28 cellular contexts compared by ENCODE assay signal in the genomic region with DNA sequence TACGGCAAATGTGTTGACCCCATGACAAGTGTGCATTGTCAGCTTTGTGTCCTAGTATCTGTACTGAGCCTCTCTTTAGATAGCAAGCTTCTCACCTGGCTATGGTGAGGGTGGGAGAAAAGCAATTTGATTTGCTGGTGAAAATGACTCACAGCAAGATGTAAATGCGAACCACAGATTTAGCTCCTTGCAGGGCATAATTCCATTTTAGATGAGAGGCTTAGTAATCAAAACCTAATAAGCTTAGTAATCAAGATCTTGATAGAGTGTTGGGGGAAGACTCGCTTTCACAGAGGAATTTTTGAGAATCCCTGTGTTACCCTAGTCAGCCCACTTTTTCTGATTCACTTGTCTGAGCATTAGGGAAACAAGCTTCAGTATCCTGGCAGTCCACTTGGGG.
"Had no signal": no experiment of that assay in that cellular context is flagged by ENCODE, and none has a peak within 500 bp of the region (broad histone marks: within the 10 kb centered on the region; RNA-seq: fewer than 3 reads in every experiment).

No MANE protein-coding gene starts in this region.

- H3K9me3 Mint-ChIP-seq: activated naive CD4-positive, alpha-beta T cell treated with anti-CD3 and anti-CD28 coated beads, Interleukin-2, amount 50 U/mL, for 72 hours; immature natural killer cell; natural killer cell treated with Interleukin-12 subunit alpha and Interleukin-12 subunit beta and Interleukin-15 and Interleukin-18, amount 100 ng/mL, for 72 hours; stimulated activated effector memory CD8-positive, alpha-beta T cell treated with anti-CD3 and anti-CD28 coated beads, Interleukin-12 subunit alpha, Interleukin-12 subunit beta, amount 100 ng/mL, for 72 hours; stimulated activated naive CD8-positive, alpha-beta T cell treated with anti-CD3 and anti-CD28 coated beads, Interleukin-15, amount 100 ng/mL, for 72 hours had no signal

- H3K4me3 ChIP-seq: ascending aorta, cardiac muscle cell, hepatocyte, left ventricle myocardium inferior, pancreas, right lobe of liver, skin epidermis, suprapubic skin, tibial nerve, uterus had no signal

- H3K36me3 ChIP-seq: ascending aorta, cardiac muscle cell, left ventricle myocardium inferior, pancreas, right lobe of liver, suprapubic skin, tibial nerve, uterus had no signal

- H3K27ac Mint-ChIP-seq: activated CD4-positive, alpha-beta memory T cell treated with anti-CD3 and anti-CD28 coated beads for 36 hours; activated naive CD4-positive, alpha-beta T cell treated with anti-CD3 and anti-CD28 coated beads, Interleukin-2, amount 50 U/mL, for 72 hours; immature natural killer cell; natural killer cell treated with Interleukin-12 subunit alpha and Interleukin-12 subunit beta and Interleukin-15 and Interleukin-18, amount 100 ng/mL, for 72 hours; stimulated activated effector memory CD8-positive, alpha-beta T cell treated with anti-CD3 and anti-CD28 coated beads, Interleukin-12 subunit alpha, Interleukin-12 subunit beta, amount 100 ng/mL, for 72 hours; stimulated activated naive CD8-positive, alpha-beta T cell treated with anti-CD3 and anti-CD28 coated beads, Interleukin-15, amount 100 ng/mL, for 72 hours; T-helper 17 cell had no signal

- H3K79me2 ChIP-seq: hepatocyte had no signal

- H3K4me2 ChIP-seq: hepatocyte had no signal

- ATAC-seq: activated naive CD4-positive, alpha-beta T cell treated with anti-CD3 and anti-CD28 coated beads, Interleukin-2, amount 50 U/mL, for 72 hours; natural killer cell treated with Interleukin-12 subunit alpha and Interleukin-12 subunit beta and Interleukin-15 and Interleukin-18, amount 100 ng/mL, for 72 hours; pancreas; right lobe of liver; stimulated activated effector memory CD8-positive, alpha-beta T cell treated with anti-CD3 and anti-CD28 coated beads, Interleukin-12 subunit alpha, Interleukin-12 subunit beta, amount 100 ng/mL, for 72 hours; stimulated activated naive CD8-positive, alpha-beta T cell treated with anti-CD3 and anti-CD28 coated beads, Interleukin-15, amount 100 ng/mL, for 72 hours; T-helper 17 cell had no signal

- H3K36me3 Mint-ChIP-seq: activated CD4-positive, alpha-beta memory T cell treated with anti-CD3 and anti-CD28 coated beads for 36 hours; activated naive CD4-positive, alpha-beta T cell treated with anti-CD3 and anti-CD28 coated beads, Interleukin-2, amount 50 U/mL, for 72 hours; immature natural killer cell; natural killer cell treated with Interleukin-12 subunit alpha and Interleukin-12 subunit beta and Interleukin-15 and Interleukin-18, amount 100 ng/mL, for 72 hours; stimulated activated effector memory CD8-positive, alpha-beta T cell treated with anti-CD3 and anti-CD28 coated beads, Interleukin-12 subunit alpha, Interleukin-12 subunit beta, amount 100 ng/mL, for 72 hours had no signal

- H2AFZ ChIP-seq: hepatocyte had no signal

- H3K27me3 ChIP-seq: ascending aorta, cardiac muscle cell, hepatocyte, pancreas, right lobe of liver, suprapubic skin, tibial nerve, uterus had no signal

- H3K27ac ChIP-seq: ascending aorta, cardiac muscle cell, hepatocyte, left ventricle myocardium inferior, pancreas, right lobe of liver, suprapubic skin, tibial nerve, uterus had no signal

- H3K4me1 Mint-ChIP-seq: immature natural killer cell had no signal

- H3K4me3 Mint-ChIP-seq: activated CD4-positive, alpha-beta memory T cell treated with anti-CD3 and anti-CD28 coated beads for 36 hours; immature natural killer cell; natural killer cell treated with Interleukin-12 subunit alpha and Interleukin-12 subunit beta and Interleukin-15 and Interleukin-18, amount 100 ng/mL, for 72 hours; stimulated activated effector memory CD8-positive, alpha-beta T cell treated with anti-CD3 and anti-CD28 coated beads, Interleukin-12 subunit alpha, Interleukin-12 subunit beta, amount 100 ng/mL, for 72 hours; stimulated activated naive CD8-positive, alpha-beta T cell treated with anti-CD3 and anti-CD28 coated beads, Interleukin-15, amount 100 ng/mL, for 72 hours; T-helper 17 cell had no signal

- H3K9me3 ChIP-seq: ascending aorta, left ventricle myocardium inferior, pancreas, right lobe of liver, suprapubic skin, tibial nerve, uterus had no signal

- DNase-seq: activated CD4-positive, alpha-beta memory T cell treated with anti-CD3 and anti-CD28 coated beads for 36 hours; activated CD4-positive, alpha-beta T cell treated with anti-CD3 and anti-CD28 coated beads for 48 hours; activated effector memory CD4-positive, alpha-beta T cell treated with anti-CD3 and anti-CD28 coated beads, Interleukin-2, amount 50 U/mL, for 16 hours; activated T-cell treated with anti-CD3 and anti-CD28 coated beads for 4 hours; effector CD4-positive, alpha-beta T cell; glutamatergic neuron; immature natural killer cell; kidney glomerular epithelial cell; left ventricle myocardium inferior; midbrain; pancreas; right lobe of liver; stimulated activated CD4-positive, alpha-beta T cell treated with anti-CD3 and anti-CD28 coated beads, Interleukin-2, amount 100 ng/mL, for 24 hours; stimulated activated naive CD8-positive, alpha-beta T cell treated with anti-CD3 and anti-CD28 coated beads, Interleukin-15, amount 100 ng/mL, for 72 hours; SW 1271; T-helper 17 cell; uterus had no signal

- FAIRE-seq: endometrium, frontal cortex, pancreas had no signal

- H3K27me3 Mint-ChIP-seq: activated CD4-positive, alpha-beta memory T cell treated with anti-CD3 and anti-CD28 coated beads for 36 hours; stimulated activated naive CD8-positive, alpha-beta T cell treated with anti-CD3 and anti-CD28 coated beads, Interleukin-15, amount 100 ng/mL, for 72 hours; T-helper 17 cell had no signal

- H3K4me1 ChIP-seq: ascending aorta, left ventricle myocardium inferior, pancreas, right lobe of liver, suprapubic skin, tibial nerve, uterus had no signal
